15 cellular contexts compared by ENCODE assay signal in the genomic region with DNA sequence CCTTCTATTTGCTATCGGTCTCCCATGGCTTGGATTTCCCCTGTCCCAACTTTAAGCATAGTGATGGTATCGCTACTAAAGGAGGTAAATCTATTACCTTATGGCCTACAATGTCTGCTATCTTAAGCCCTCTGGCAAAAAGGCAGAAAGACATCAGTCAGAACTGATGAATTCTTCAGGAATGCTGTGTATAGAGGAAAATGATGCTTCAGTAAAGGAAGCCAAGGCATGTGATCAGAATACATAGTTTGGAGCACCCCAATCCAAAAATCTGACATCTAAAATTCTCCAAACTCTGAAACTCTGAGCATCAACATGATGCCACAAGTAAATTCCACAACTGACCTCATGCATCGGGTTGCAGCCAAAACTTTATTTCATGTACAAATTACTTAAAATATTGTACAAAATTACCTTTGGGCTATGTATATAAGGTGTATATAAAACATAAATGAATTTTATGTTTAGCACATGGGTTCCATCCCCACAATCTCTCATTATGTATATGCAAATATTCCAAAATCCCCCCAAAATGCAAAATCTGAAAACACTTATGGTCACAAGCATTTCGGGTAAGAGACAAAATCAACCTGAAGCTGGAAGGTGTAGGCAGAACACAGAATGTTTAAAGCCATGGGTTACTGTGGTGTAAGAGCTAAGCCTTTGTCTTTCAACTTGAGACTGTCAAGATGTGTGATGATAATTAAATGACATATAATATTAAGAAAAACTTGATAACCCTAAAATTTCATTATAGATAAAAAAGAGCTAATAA.
A peak's percentile ranks its signal among the peaks of the same experiment; 100 is the strongest.
DNase-seq lines count a peak whose midpoint lies in the region; ATAC-seq, FAIRE-seq and TF ChIP-seq lines count a peak whose summit lies in the region.
"Had no signal": no experiment of that assay in that cellular context is flagged by ENCODE, and none has a peak within 500 bp of the region (broad histone marks: within the 10 kb centered on the region; RNA-seq: fewer than 3 reads in every experiment).

No MANE protein-coding gene starts in this region.

- no peak for TF ChIP-seq RAD21 in GM12878 (IDR thresholded peaks at IDR 0.05; ENCODE audit: insufficient read depth, low read depth, low read length)

- no peak overlapping the region for H3K14ac ChIP-seq in mesenchymal stem cell (ENCODE audit: low read length in 2 of 2)

- ATAC-seq in GM12878: peak; percentile 5
- no peak for ATAC-seq in GM18909 (IDR thresholded peaks at IDR 0.05; ENCODE audit: poor library complexity, unreplicated experiment)
- ATAC-seq in HG03354 (IDR thresholded peaks at IDR 0.05; ENCODE audit: poor library complexity, severe bottlenecking, unreplicated experiment): no peak

- H3K23ac ChIP-seq in mesenchymal stem cell (ENCODE audit: low read length in 2 of 2): no peak overlapping the region

- H3K4me2 ChIP-seq in KMS-11 (peak overlapping the region; percentile 55; the same call in 1 of the 2 replicates), GM12878 (ENCODE audit: control insufficient read depth, insufficient read depth) (peak overlapping the region; percentile 65), mesenchymal stem cell (ENCODE audit: low read length, poor library complexity, severe bottlenecking) (no peak overlapping the region), MM.1S (ENCODE audit: low read depth, low read length) (no peak overlapping the region)

- H3K27ac ChIP-seq in KMS-11: no peak overlapping the region
- peak overlapping the region; percentile 48 for H3K27ac ChIP-seq in GM12878 (ENCODE audit: control insufficient read depth, insufficient read depth)
- H3K27ac ChIP-seq in mesenchymal stem cell (ENCODE audit: low read length, poor library complexity, severe bottlenecking): peak overlapping the region; percentile 73
- H3K27ac ChIP-seq in MM.1S (ENCODE audit: low read length): no peak overlapping the region
- H3K27ac ChIP-seq: SJCRH30 had no signal

- H2BK120ac ChIP-seq in mesenchymal stem cell (ENCODE audit: low read depth, low read length): no peak overlapping the region

- SMC1A ChIA-PET in GM12878 (lab: Charles Lee; ENCODE audit: uncharacterized antibody, unreplicated experiment): interaction anchor here (0.7 to 8.9 kb wide), 12 partner anchors 8 to 63 kb away, joined by 3 to 219 read pairs (median 8); a partner anchor contains a TSS

- H3K18ac ChIP-seq in mesenchymal stem cell (ENCODE audit: low read depth in 1 of 2, low read length in 2 of 2): no peak overlapping the region

- H3K27me3 ChIP-seq in KMS-11 (ENCODE audit: insufficient read depth, low read depth): no peaks in the 10 kb centered on the region
- no peaks in the 10 kb centered on the region for H3K27me3 ChIP-seq in GM12878 (replicated peaks in 1 of 2; ENCODE audit: control insufficient read depth in 2 of 2, insufficient read depth in 2 of 2, low read length in 1 of 2)
- H3K27me3 ChIP-seq in mesenchymal stem cell (ENCODE audit: control insufficient read depth in 1 of 2, insufficient read depth in 1 of 2, low read length in 2 of 2): no peaks in the 10 kb centered on the region
- no peaks in the 10 kb centered on the region for H3K27me3 ChIP-seq in MM.1S (replicated peaks; ENCODE audit: insufficient read depth, low read length)
- H3K27me3 ChIP-seq: SJCRH30 had no signal

- no peaks in the 10 kb centered on the region for H3K9me3 Mint-ChIP-seq in CD14-positive monocyte
- H3K9me3 Mint-ChIP-seq: activated naive CD4-positive, alpha-beta T cell treated with anti-CD3 and anti-CD28 coated beads, Interleukin-2, amount 50 U/mL, for 72 hours; stimulated activated naive CD8-positive, alpha-beta T cell treated with anti-CD3 and anti-CD28 coated beads, Interleukin-15, Interleukin-2, amounts not matched to agents 100 ng/mL and 50 ng/mL, for 24 hours had no signal

- peak overlapping the region in 6 of 7 donors; percentile 12 to 91 (median 70) for H3K27ac Mint-ChIP-seq in CD14-positive monocyte

- H3K4ac ChIP-seq in mesenchymal stem cell (ENCODE audit: low read depth in 1 of 2, low read length in 2 of 2): no peak overlapping the region

- no peak for TF ChIP-seq EP300 in GM12878 (IDR thresholded peaks at IDR 0.05; ENCODE audit: borderline replicate concordance in 1 of 2, control insufficient read depth in 1 of 2, low read depth in 2 of 2, low read length in 2 of 2)

- H3F3A ChIP-seq in MM.1S (ENCODE audit: insufficient read depth, low read length): peaks cover 37% of the 10 kb centered on the region

- no peak overlapping the region for H3K4me3 Mint-ChIP-seq in CD14-positive monocyte
- H3K4me3 Mint-ChIP-seq: stimulated activated naive CD8-positive, alpha-beta T cell treated with anti-CD3 and anti-CD28 coated beads, Interleukin-15, Interleukin-2, amounts not matched to agents 100 ng/mL and 50 ng/mL, for 24 hours had no signal

- TF ChIP-seq CTCF in CD14-positive monocyte (IDR thresholded peaks at IDR 0.05) (no peak), KMS-11 (conservative IDR thresholded peaks at IDR 0.05; ENCODE audit: low read depth, low read length) (no peak), GM12878 (IDR thresholded peaks at IDR 0.05 in 2 of 3, conservative IDR thresholded peaks at IDR 0.05 in 1 of 3; ENCODE audit: control insufficient read depth in 2 of 3, extremely low read depth in 1 of 3, insufficient read depth in 1 of 3, low read depth in 3 of 3, low read length in 3 of 3) (no peak), MM.1S (IDR thresholded peaks at IDR 0.05; ENCODE audit: low read length) (no peak)

- BruUV-seq in GM12878 (replicated peaks; lab: Mats Ljungman, UMichigan): no TSS peak

- 26% methylated on average over 4 of the region's 4 CpGs for WGBS in GM12878 (ENCODE audit: insufficient coverage, insufficient replicate concordance, low lambda C conversion rate, missing lambda C conversion rate)
- 100% methylated on average over 3 of the region's 4 CpGs for WGBS in mesenchymal stem cell

- H4K20me1 ChIP-seq in KMS-11 (ENCODE audit: insufficient read depth) (peaks cover 17% of the 10 kb centered on the region), GM12878 (ENCODE audit: control insufficient read depth, insufficient read depth) (no peaks in the 10 kb centered on the region), MM.1S (ENCODE audit: insufficient read depth, low read length) (peaks cover 25% of the 10 kb centered on the region)

- no peaks in the 10 kb centered on the region for H3K79me1 ChIP-seq in mesenchymal stem cell (replicated peaks; ENCODE audit: low read length, poor library complexity, severe bottlenecking)

- no peak overlapping the region for H4K91ac ChIP-seq in mesenchymal stem cell (ENCODE audit: low read length)

- H3K9ac ChIP-seq in KMS-11 (no peak overlapping the region), GM12878 (ENCODE audit: control insufficient read depth, insufficient read depth, low read length) (no peak overlapping the region), mesenchymal stem cell (ENCODE audit: low read length) (peak overlapping the region; percentile 80), MM.1S (ENCODE audit: low read length) (no peak overlapping the region)

- H2BK12ac ChIP-seq in mesenchymal stem cell (ENCODE audit: low read length in 2 of 2): no peak overlapping the region

- H2BK15ac ChIP-seq in mesenchymal stem cell (ENCODE audit: low read depth, poor library complexity, severe bottlenecking): no peak overlapping the region

- H3K4me1 ChIP-seq in KMS-11 (ENCODE audit: low read depth, poor library complexity, severe bottlenecking) (peaks cover 62% of the 10 kb centered on the region), GM12878 (ENCODE audit: control insufficient read depth, insufficient read depth, low read length) (peaks cover 46% of the 10 kb centered on the region), mesenchymal stem cell (ENCODE audit: control insufficient read depth, insufficient read depth, low read depth, low read length) (peaks cover 3% of the 10 kb centered on the region), MM.1S (ENCODE audit: low read length) (peaks cover 49% of the 10 kb centered on the region)
- H3K4me1 ChIP-seq: SJCRH30 had no signal

- H3K9me2 ChIP-seq in MM.1S (replicated peaks; ENCODE audit: insufficient read depth, low read length): no peaks in the 10 kb centered on the region

- H3K36me3 ChIP-seq in KMS-11 (ENCODE audit: insufficient read depth) (no peaks in the 10 kb centered on the region), GM12878 (ENCODE audit: control insufficient read depth in 2 of 2, insufficient read depth in 2 of 2, low read length in 1 of 2) (no peaks in the 10 kb centered on the region), mesenchymal stem cell (ENCODE audit: control insufficient read depth in 1 of 2, insufficient read depth in 2 of 2, low read depth in 1 of 2, low read length in 2 of 2) (peaks cover 0 to 5% of the 10 kb centered on the region in 2 experiments), MM.1S (replicated peaks; ENCODE audit: insufficient read depth, low read length) (no peaks in the 10 kb centered on the region)

- H3K36me3 Mint-ChIP-seq in CD14-positive monocyte: peaks cover 4 to 10% of the 10 kb centered on the region in 2 donors

- CTCF ChIA-PET in GM12878 (lab: Yijun Ruan, JAX): interaction anchor here (0.7 to 1.4 kb wide), 7 partner anchors 8 to 128 kb away, joined by 3 to 5 read pairs (median 3); no protein-coding TSS in a partner anchor

- no peak overlapping the region for H2BK5ac ChIP-seq in mesenchymal stem cell (ENCODE audit: low read depth, low read length, poor library complexity, severe bottlenecking)

- H2AK5ac ChIP-seq in mesenchymal stem cell (ENCODE audit: low read length, severe bottlenecking): no peak overlapping the region

- no peaks in the 10 kb centered on the region for H3K27me3 Mint-ChIP-seq in CD14-positive monocyte (ENCODE audit: low read depth in 3 of 3)
- H3K27me3 Mint-ChIP-seq: stimulated activated naive CD8-positive, alpha-beta T cell treated with anti-CD3 and anti-CD28 coated beads, Interleukin-15, Interleukin-2, amounts not matched to agents 100 ng/mL and 50 ng/mL, for 24 hours had no signal

- peaks cover 49% of the 10 kb centered on the region for H3K4me1 Mint-ChIP-seq in CD14-positive monocyte

- RAD21 ChIA-PET in GM12878 (lab: Charles Lee; ENCODE audit: unreplicated experiment): interaction anchor here (0.6 to 8.9 kb wide), 9 partner anchors 8 to 132 kb away, joined by 3 to 94 read pairs (median 4); a partner anchor contains a TSS

- no peak for FAIRE-seq in GM12878 (lab: Jason Lieb, UNC)
- FAIRE-seq: endometrium had no signal

- POLR2A ChIA-PET in GM12878 (lab: Charles Lee): interaction anchor here (0.6 to 6.2 kb wide), 4 partner anchors 15 to 70 kb away, joined by 3 to 49 read pairs (median 3); no protein-coding TSS in a partner anchor

- TF ChIP-seq POLR2A in GM12878 (IDR thresholded peaks at IDR 0.05; ENCODE audit: low read depth, low read length): no peak

- intact Hi-C loops in CD14-positive monocyte (cut with micrococcal nuclease): no loop called here
- intact Hi-C loops in GM12878 (cut with micrococcal nuclease; ENCODE audit: unreplicated experiment): no loop called here

- in situ Hi-C loops in GM12878 (cut with MboI): no loop called here

- H4K8ac ChIP-seq in mesenchymal stem cell (ENCODE audit: low read length): no peak overlapping the region

- H3K79me2 ChIP-seq in KMS-11 (ENCODE audit: insufficient read depth, low read depth) (peaks cover 84% of the 10 kb centered on the region), GM12878 (ENCODE audit: control insufficient read depth, insufficient read depth, low read length) (peaks cover 77% of the 10 kb centered on the region), MM.1S (ENCODE audit: low read length) (peaks cover 90% of the 10 kb centered on the region)

- H3K9me3 ChIP-seq in GM12878 (replicated peaks; ENCODE audit: control insufficient read depth, insufficient read depth, low read length) (no peaks in the 10 kb centered on the region), mesenchymal stem cell (ENCODE audit: control insufficient read depth, low read length) (no peaks in the 10 kb centered on the region), MM.1S (replicated peaks; ENCODE audit: insufficient read depth, low read length) (no peaks in the 10 kb centered on the region)
- H3K9me3 ChIP-seq: SJCRH30 had no signal

- DNase-seq in CD14-positive monocyte (ENCODE audit: low spot score) (no peak), GM12878 (ENCODE audit: low read depth, low spot score) (no peak), mesenchymal stem cell (peak; percentile 50), MM.1S (no peak)
- no peak for DNase-seq in activated CD8-positive, alpha-beta memory T cell treated with anti-CD3 and anti-CD28 coated beads for 24 hours
- DNase-seq: NCI-H2171 treated with DMSO at 0.1 percent for 48 hours; nucleus accumbens; SJCRH30; stimulated activated CD4-positive, alpha-beta T cell treated with anti-CD3 and anti-CD28 coated beads, Interleukin-1b, Interleukin-23, amount 100 ng/mL, for 48 hours had no signal

- H3K4me3 ChIP-seq in KMS-11 (IDR thresholded peaks at IDR 0.05; ENCODE audit: insufficient read depth, low read depth, low read length): no peak overlapping the region
- H3K4me3 ChIP-seq in GM12878: no peak overlapping the region
- peak overlapping the region in 1 of 2 experiments; percentile 34 for H3K4me3 ChIP-seq in mesenchymal stem cell (ENCODE audit: insufficient read depth in 1 of 2, low read depth in 1 of 2, low read length in 2 of 2)
- H3K4me3 ChIP-seq in MM.1S (ENCODE audit: low read length): no peak overlapping the region
- H3K4me3 ChIP-seq: SJCRH30 had no signal

- no peak overlapping the region for H2AFZ ChIP-seq in KMS-11 (ENCODE audit: low read depth)
- no peak overlapping the region for H2AFZ ChIP-seq in GM12878 (ENCODE audit: control insufficient read depth, low read depth, low read length)
- no peak overlapping the region for H2AFZ ChIP-seq in mesenchymal stem cell (ENCODE audit: low read depth, low read length)
- H2AFZ ChIP-seq in MM.1S (ENCODE audit: low read length): no peak overlapping the region

Comparison
In these comparisons a context has a peak if more than half of its experiments do, and no peak if none do; other contexts are left out.
1. H3K27ac ChIP-seq: peak in GM12878 (single experiment) and mesenchymal stem cell (single experiment); none in KMS-11 (single experiment) and MM.1S (single experiment).
2. H3K4me2 ChIP-seq: peak in KMS-11 (single experiment) and GM12878 (single experiment); none in mesenchymal stem cell (single experiment) and MM.1S (single experiment).